Comparison of ENCODE assay signal across 1 cellular context in the genomic region with DNA sequence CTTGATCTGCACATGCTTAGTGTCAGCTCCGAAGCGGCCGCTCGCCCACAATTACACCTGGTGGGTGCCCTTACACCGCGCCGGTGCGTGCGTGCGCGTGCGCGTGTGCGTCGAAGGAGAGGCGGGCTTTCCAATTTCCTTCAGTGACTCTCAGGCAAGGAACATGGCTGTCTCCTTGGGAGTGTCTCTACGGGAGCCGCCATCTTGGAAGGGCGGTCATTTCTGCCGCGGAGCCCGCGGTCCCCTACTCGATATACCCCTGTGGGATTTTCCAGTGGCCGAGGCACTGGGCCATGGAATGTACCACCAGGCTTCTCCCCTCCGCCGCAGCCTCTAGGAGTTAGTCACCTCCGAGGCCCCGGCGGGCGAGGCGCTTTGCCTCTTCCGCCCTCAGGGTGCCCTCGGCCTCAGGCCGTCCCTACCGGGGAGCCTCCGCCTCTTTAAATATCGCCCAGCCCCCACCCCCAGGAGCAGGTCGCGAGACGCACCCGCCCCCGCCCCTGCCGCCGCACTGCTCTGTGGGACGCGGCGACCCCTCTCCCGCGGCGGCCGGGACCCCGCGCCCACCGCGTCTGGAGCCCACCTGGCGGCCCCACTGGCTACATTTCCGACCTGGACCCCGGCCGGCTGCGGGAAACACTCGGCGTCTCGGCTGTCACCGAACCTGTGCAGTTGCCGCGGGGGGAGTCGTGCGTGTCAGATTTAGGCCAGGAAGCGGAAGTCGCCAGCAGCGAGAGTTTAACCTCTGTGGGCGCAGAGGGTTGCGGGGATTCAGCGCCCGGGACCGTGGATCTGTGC.
TF ChIP-seq lines count a peak whose summit lies in the region.

A gene (minus strand): TSS at position 711 of the 798 bp plus-strand sequence. CDS start 15,741 bp downstream, outside the sequence.

TF ChIP-seq in neural cell, 6 proteins besides CTCF, POLR2A, EP300 and RAD21 (continued from another document):
- TF ChIP-seq, protein P1, sequence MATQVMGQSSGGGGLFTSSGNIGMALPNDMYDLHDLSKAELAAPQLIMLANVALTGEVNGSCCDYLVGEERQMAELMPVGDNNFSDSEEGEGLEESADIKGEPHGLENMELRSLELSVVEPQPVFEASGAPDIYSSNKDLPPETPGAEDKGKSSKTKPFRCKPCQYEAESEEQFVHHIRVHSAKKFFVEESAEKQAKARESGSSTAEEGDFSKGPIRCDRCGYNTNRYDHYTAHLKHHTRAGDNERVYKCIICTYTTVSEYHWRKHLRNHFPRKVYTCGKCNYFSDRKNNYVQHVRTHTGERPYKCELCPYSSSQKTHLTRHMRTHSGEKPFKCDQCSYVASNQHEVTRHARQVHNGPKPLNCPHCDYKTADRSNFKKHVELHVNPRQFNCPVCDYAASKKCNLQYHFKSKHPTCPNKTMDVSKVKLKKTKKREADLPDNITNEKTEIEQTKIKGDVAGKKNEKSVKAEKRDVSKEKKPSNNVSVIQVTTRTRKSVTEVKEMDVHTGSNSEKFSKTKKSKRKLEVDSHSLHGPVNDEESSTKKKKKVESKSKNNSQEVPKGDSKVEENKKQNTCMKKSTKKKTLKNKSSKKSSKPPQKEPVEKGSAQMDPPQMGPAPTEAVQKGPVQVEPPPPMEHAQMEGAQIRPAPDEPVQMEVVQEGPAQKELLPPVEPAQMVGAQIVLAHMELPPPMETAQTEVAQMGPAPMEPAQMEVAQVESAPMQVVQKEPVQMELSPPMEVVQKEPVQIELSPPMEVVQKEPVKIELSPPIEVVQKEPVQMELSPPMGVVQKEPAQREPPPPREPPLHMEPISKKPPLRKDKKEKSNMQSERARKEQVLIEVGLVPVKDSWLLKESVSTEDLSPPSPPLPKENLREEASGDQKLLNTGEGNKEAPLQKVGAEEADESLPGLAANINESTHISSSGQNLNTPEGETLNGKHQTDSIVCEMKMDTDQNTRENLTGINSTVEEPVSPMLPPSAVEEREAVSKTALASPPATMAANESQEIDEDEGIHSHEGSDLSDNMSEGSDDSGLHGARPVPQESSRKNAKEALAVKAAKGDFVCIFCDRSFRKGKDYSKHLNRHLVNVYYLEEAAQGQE (IDR thresholded peaks at IDR 0.05; ENCODE audit: borderline replicate concordance) = peak; percentile 35
- TF ChIP-seq EZH2 (IDR thresholded peaks at IDR 0.05; ENCODE audit: borderline replicate concordance, insufficient read depth, low read length, poor library complexity, severe bottlenecking) (no peak), POLR2AphosphoS5 (IDR thresholded peaks at IDR 0.05) (peak; percentile 65), TAF1 (IDR thresholded peaks at IDR 0.05; ENCODE audit: low read depth) (no peak)
